ENCODE assay signal across 2 cellular contexts in genomic region chr12:117102834-117103181, GRCh38. TPM values are rescaled to one million over a fixed set of nuclear protein-coding genes. Genes with fewer than 3 reads are reported as not detected.
"Had no signal": no experiment of that assay in that cellular context is flagged by ENCODE, and none has a peak within 500 bp of the region (broad histone marks: within the 10 kb centered on the region; RNA-seq: fewer than 3 reads in every experiment).

No MANE protein-coding gene starts in this region.

RNA-seq across cellular contexts. Expression of gene TESC, which starts 3.6 kb away (rescaled TPM):
- total RNA-seq: bronchial epithelial cell, chondrocyte had no signal
